In the genomic region with DNA sequence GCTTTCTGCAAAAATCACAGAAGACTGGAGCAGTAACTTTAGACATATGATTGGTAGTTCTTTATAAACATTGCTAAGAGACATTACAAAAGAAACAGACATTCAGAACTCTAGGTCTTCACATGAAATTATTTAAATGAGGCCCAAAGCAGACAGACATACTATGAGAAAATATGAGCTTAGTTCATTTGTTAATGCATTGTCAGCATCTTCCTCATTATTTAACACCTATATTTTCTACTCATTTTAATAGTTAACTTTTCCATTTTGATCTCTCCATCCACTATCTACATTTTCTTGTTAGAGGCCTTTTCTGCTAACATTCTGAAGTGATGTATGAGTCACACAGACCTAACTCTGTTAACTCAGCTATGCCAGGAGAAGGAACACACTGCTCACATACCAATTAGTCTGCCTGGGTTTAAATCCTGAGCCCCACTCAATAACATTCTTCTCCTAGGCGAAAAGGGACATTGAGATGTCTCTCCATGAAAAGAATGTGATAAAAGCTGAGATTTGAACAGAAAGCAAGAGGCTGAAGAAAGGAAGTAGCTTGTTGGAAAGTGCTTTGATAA, we compare ENCODE assay signal across 18 cellular contexts.
"Had no signal": no experiment of that assay in that cellular context is flagged by ENCODE, and none has a peak within 500 bp of the region (broad histone marks: within the 10 kb centered on the region; RNA-seq: fewer than 3 reads in every experiment).

No MANE protein-coding gene starts in this region.

- H3K4me2 ChIP-seq: SK-N-SH had no signal

- H3K27ac ChIP-seq: cardiac muscle cell, neutrophil, parathyroid adenoma, skin epidermis had no signal

- H3K4me1 ChIP-seq: parathyroid adenoma had no signal

- ATAC-seq: activated CD4-positive, alpha-beta T cell treated with anti-CD3 and anti-CD28 coated beads for 36 hours; activated CD8-positive, alpha-beta memory T cell treated with anti-CD3 and anti-CD28 coated beads, Interleukin-2, amount 10 ng/mL, durations not matched to agents 7 days and 5 days; left lobe of liver; natural killer cell treated with Interleukin-12 subunit alpha and Interleukin-12 subunit beta and Interleukin-15 and Interleukin-18, amount 100 ng/mL, for 72 hours; WTC11 had no signal

- DNase-seq: activated CD4-positive, alpha-beta T cell treated with anti-CD3 and anti-CD28 coated beads for 36 hours; activated CD4-positive, alpha-beta T cell treated with anti-CD3 and anti-CD28 coated beads, Interleukin-2, amount 50 U/mL, for 48 hours; activated CD8-positive, alpha-beta memory T cell treated with anti-CD3 and anti-CD28 coated beads, Interleukin-2, amount 10 ng/mL, durations not matched to agents 7 days and 5 days; activated naive CD8-positive, alpha-beta T cell treated with anti-CD3 and anti-CD28 coated beads for 36 hours; amygdala; dorsolateral prefrontal cortex; hypothalamus; kidney; retina; SK-N-SH had no signal

- H3K9me2 ChIP-seq: SK-N-SH had no signal

- H2AFZ ChIP-seq: parathyroid adenoma had no signal

- FAIRE-seq: frontal cortex, kidney had no signal

- H3K27me3 ChIP-seq: cardiac muscle cell, dorsolateral prefrontal cortex, neutrophil had no signal

- H3K79me2 ChIP-seq: parathyroid adenoma had no signal

- H3K9me3 ChIP-seq: neutrophil, SK-N-SH had no signal

- H3K36me3 ChIP-seq: cardiac muscle cell, neutrophil had no signal

- H3K9ac ChIP-seq: parathyroid adenoma, SK-N-SH had no signal

- H3K4me3 ChIP-seq: cardiac muscle cell, dorsolateral prefrontal cortex, skin epidermis had no signal
